28 cellular contexts compared by ENCODE assay signal in the genomic region with DNA sequence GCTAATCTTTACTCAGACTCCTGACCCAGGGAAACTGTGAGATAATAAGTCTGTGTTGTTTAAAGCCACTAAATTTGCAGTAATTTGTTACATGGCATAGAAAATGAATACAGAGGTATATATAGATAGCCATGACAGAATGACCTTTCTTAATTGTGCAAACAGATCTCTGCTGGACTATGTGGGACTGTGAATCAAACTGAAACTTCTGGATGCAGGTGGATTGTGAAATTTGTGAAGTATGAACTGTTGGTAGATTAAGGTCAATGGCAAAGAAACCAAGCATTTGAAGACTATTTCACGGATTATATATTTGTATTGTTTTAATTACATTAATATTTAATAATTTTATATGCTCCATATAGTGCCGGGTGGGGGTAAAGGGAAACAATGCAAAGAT. TPM values are rescaled to one million over a fixed set of nuclear protein-coding genes. Genes with fewer than 3 reads are reported as not detected.
"Had no signal": no experiment of that assay in that cellular context is flagged by ENCODE, and none has a peak within 500 bp of the region (broad histone marks: within the 10 kb centered on the region; RNA-seq: fewer than 3 reads in every experiment).

No MANE protein-coding gene starts in this region.

- H3K27me3 ChIP-seq: stomach, suprapubic skin, testis, thyroid gland, tibial artery, tibial nerve, transverse colon, upper lobe of left lung, upper lobe of right lung, uterus, vagina had no signal

- ATAC-seq: stimulated activated effector memory CD8-positive, alpha-beta T cell treated with anti-CD3 and anti-CD28 coated beads, Interleukin-12 subunit alpha, Interleukin-12 subunit beta, amount 100 ng/mL, for 72 hours; stimulated activated memory B cell treated with anti-CD40 and anti-IgM and Interleukin-4, amounts not matched to agents 10 μg/mL and 1 μg/mL and 100 μg/mL, for 72 hours; stimulated activated naive B cell treated with anti-CD40 and anti-IgM and Interleukin-4, amounts not matched to agents 10 μg/mL and 1 μg/mL and 100 μg/mL, for 72 hours; stimulated activated naive CD8-positive, alpha-beta T cell treated with anti-CD3 and anti-CD28 coated beads, Interleukin-15, amount 100 ng/mL, for 72 hours; stimulated activated naive CD8-positive, alpha-beta T cell treated with anti-CD3 and anti-CD28 coated beads, Interleukin-15, Interleukin-2, amounts not matched to agents 100 U/mL and 50 U/mL, for 24 hours; upper lobe of right lung had no signal

- DNase-seq: stimulated activated CD4-positive, alpha-beta T cell treated with anti-CD3 and anti-CD28 coated beads, Interleukin-2, amount 100 ng/mL, for 48 hours; stimulated activated CD4-positive, alpha-beta T cell treated with anti-CD3 and anti-CD28 coated beads, Interleukin-4, amount 100 ng/mL, for 1 hour; stimulated activated CD4-positive, alpha-beta T cell treated with anti-CD3 and anti-CD28 coated beads, Interleukin-4, amount 100 ng/mL, for 24 hours; stimulated activated CD4-positive, alpha-beta T cell treated with anti-CD3 and anti-CD28 coated beads, Interleukin-4, amount 100 ng/mL, for 4 hours; stimulated activated CD8-positive, alpha-beta memory T cell treated with anti-CD3 and anti-CD28 coated beads, Interleukin-4, amount 100 ng/mL, for 48 hours; stimulated activated naive B cell treated with anti-CD40 and anti-IgM and Interleukin-4, amounts not matched to agents 10 μg/mL and 1 μg/mL and 100 μg/mL, for 72 hours; stimulated activated naive CD4-positive, alpha-beta T cell; stimulated activated naive CD4-positive, alpha-beta T cell treated with Interleukin-2 at 50 U/mL for 16 hours; stimulated activated naive CD8-positive, alpha-beta T cell treated with anti-CD3 and anti-CD28 coated beads, Interleukin-15, amount 100 ng/mL, for 72 hours; stimulated activated naive CD8-positive, alpha-beta T cell treated with anti-CD3 and anti-CD28 coated beads, Interleukin-15, Interleukin-2, amounts not matched to agents 100 U/mL and 50 U/mL, for 24 hours; stomach; substantia nigra; testis; thyroid gland; tibial artery; transverse colon; upper lobe of left lung; upper lobe of right lung; uterus had no signal

- H3K36me3 ChIP-seq: stomach, suprapubic skin, thoracic aorta, thyroid gland, tibial artery, tibial nerve, transverse colon, upper lobe of left lung, upper lobe of right lung, uterus, vagina had no signal

- H3K4me3 ChIP-seq: stomach, suprapubic skin, testis, thoracic aorta, thyroid gland, tibial artery, tibial nerve, transverse colon, upper lobe of left lung, upper lobe of right lung, uterus, vagina had no signal

- H3K4me1 ChIP-seq: stomach, suprapubic skin, testis, thyroid gland, tibial nerve, transverse colon, upper lobe of left lung, upper lobe of right lung, uterus had no signal

- H3K27ac ChIP-seq: stomach, suprapubic skin, testis, thoracic aorta, thyroid gland, tibial artery, tibial nerve, transverse colon, upper lobe of left lung, upper lobe of right lung, uterus, vagina had no signal

- H3K9me3 ChIP-seq: stomach, suprapubic skin, testis, thoracic aorta, thyroid gland, tibial artery, tibial nerve, transverse colon, upper lobe of left lung, upper lobe of right lung, uterus, vagina had no signal

RNA-seq across cellular contexts. Expression of gene GPR151, which starts 52.2 kb away (rescaled TPM):
- total RNA-seq: stomach, subcutaneous adipose tissue, suprapubic skin, testis, thoracic aorta, thyroid gland, tibial nerve, transverse colon, upper lobe of left lung, upper lobe of right lung, ureter, urinary bladder, uterus, vagina had no signal
- polyA plus RNA-seq: stomach, urinary bladder had no signal
